In the genomic region with DNA sequence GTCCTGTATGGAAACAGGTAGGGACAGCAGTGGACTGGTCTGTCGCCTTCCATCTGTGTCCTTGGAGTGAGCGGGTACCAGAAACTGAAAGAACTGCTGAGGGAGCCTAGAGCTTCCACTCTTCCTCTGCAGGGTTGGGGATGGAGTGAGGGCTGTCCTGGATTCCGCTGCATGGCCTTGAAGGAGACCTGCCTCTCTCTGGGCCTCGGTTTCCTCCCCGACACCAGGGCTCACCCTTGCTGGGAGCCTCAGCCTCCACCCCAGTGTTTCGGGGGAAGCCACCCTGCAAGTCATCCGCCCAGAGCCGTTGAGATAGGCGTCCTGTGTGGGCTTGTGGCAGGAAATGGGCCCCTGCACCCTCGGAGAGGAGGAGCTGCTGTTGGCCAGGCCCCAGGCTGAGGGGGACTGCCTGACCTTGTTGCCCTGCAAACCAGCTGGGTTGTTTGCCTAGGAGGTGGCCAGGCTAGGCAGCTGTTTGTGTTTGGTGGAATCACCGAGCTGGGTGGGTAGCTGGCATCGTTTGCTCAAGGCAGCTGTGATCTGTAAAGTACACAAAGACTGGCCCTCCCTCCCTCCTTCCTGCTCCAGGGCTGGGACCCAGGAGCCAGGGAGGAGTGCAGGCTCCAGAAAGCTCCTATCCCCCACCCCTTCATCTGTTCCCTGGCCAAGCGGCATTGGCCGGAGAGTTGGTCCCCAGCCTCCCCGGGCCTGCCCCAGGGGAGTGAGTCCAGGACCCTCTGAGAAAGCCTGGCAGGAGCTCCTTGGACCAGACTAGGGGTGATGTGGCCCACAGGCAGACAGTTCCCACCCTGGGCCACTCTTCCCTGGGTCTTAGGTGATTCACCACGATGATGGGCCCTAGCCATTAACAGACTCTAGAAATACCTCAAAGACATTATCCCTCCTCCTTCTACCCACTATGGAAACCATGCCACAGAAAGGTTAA, we compare ENCODE assay signal across 8 cellular contexts. TPM values are rescaled to one million over a fixed set of nuclear protein-coding genes. Genes with fewer than 3 reads are reported as not detected.
DNase-seq lines count a peak whose midpoint lies in the region; ATAC-seq and TF ChIP-seq lines count a peak whose summit lies in the region.

No MANE protein-coding gene starts in this region.

- peak; percentile 7 for ATAC-seq in memory B cell (ENCODE audit: low read depth)

- H3K9me3 ChIP-seq in HEK293 (ENCODE audit: control insufficient read depth, insufficient read depth, low read depth, low read length) (no peaks in the 10 kb centered on the region), suprapubic skin (no peaks in the 10 kb centered on the region)

- H3K36me3 ChIP-seq in HEK293 (ENCODE audit: control insufficient read depth in 2 of 2, insufficient read depth in 1 of 2, low read length in 2 of 2) (no peaks in the 10 kb centered on the region), suprapubic skin (no peaks in the 10 kb centered on the region)

- H3K27me3 ChIP-seq in suprapubic skin, result peaks cover 74% of the 10 kb centered on the region

- no peak for TF ChIP-seq EP300 in suprapubic skin (IDR thresholded peaks at IDR 0.05)

- 31% methylated on average over 1 of the region's 16 CpGs for WGBS in suprapubic skin

- TF ChIP-seq POLR2A in suprapubic skin (IDR thresholded peaks at IDR 0.05), result no peak

- H3K4me1 ChIP-seq in HEK293 (ENCODE audit: control insufficient read depth, insufficient read depth, low read length) (peaks cover 2% of the 10 kb centered on the region; the same call in 1 of the 2 replicates), suprapubic skin (peaks cover 31% of the 10 kb centered on the region)

- peaks cover 52% of the 10 kb centered on the region for H3K4me1 Mint-ChIP-seq in memory B cell

- H3K27ac ChIP-seq in HEK293 (ENCODE audit: extremely low read depth, low read depth, low read length) (no peak overlapping the region), suprapubic skin (no peak overlapping the region)

- no peak for TF ChIP-seq CTCF in HEK293 (tag by site-specific recombination; IDR thresholded peaks at IDR 0.05)
- TF ChIP-seq CTCF in suprapubic skin (IDR thresholded peaks at IDR 0.05), result no peak

- peaks cover 2% of the 10 kb centered on the region for H3K36me3 Mint-ChIP-seq in memory B cell

- no peaks in the 10 kb centered on the region for H3K27me3 Mint-ChIP-seq in memory B cell

- H3K4me3 ChIP-seq in GM08714 (ENCODE audit: low read length) (peak overlapping the region; percentile 1; the same call in 1 of the 2 replicates), HEK293 (ENCODE audit: low read depth, low read length) (no peak overlapping the region), suprapubic skin (peak overlapping the region; percentile 43)

- POLR2A ChIA-PET in HEK293 (lab: Yijun Ruan, JAX), result interaction anchor here (0.9 kb wide), 1 partner anchor 124 kb away, joined by 3 read pairs; no protein-coding TSS in a partner anchor

- CTCF ChIA-PET in HEK293 (lab: Yijun Ruan, JAX), result interaction anchor here (0.6 to 3.7 kb wide), 13 partner anchors 8 to 171 kb away, joined by 3 to 64 read pairs (median 5); a partner anchor contains a TSS

- DNase-seq in RPMI8226 (peak; percentile 81), memory B cell (ENCODE audit: low spot score in 2 of 2) (peak in 1 of 2 donors; percentile 45), suprapubic skin (ENCODE audit: low spot score in 2 of 2) (no peak), mesenteric fat pad (ENCODE audit: low spot score) (no peak), D341Med (ENCODE audit: low spot score) (no peak)
- peak; percentile 75 for DNase-seq in activated gamma-delta T cell treated with anti-CD3 and anti-CD28 coated beads, Interleukin-2, amount 50 U/mL, for 16 hours (ENCODE audit: low read depth)

- no peaks in the 10 kb centered on the region for H3K9me3 Mint-ChIP-seq in memory B cell

- peak overlapping the region; percentile 86 for H3K4me3 Mint-ChIP-seq in memory B cell

- H3K27ac Mint-ChIP-seq in memory B cell, result peak overlapping the region; percentile 4

TF ChIP-seq in HEK293, 187 proteins besides CTCF, POLR2A, EP300 and RAD21:
- TF ChIP-seq EGR2 (tag by site-specific recombination; IDR thresholded peaks at IDR 0.05; ENCODE audit: low read depth) (peak; percentile 23; the same call in 1 of the 2 replicates), KLF10 (tag by site-specific recombination; IDR thresholded peaks at IDR 0.05) (no peak), ZIC2 (tag by site-specific recombination; IDR thresholded peaks at IDR 0.05) (no peak), KLF1 (tag by site-specific recombination; IDR thresholded peaks at IDR 0.05) (0 out of 2 replicates have a peak, but pooled peaks have one; percentile 31), RBAK (tag by site-specific recombination; IDR thresholded peaks at IDR 0.05) (no peak), SP7 (tag by site-specific recombination; IDR thresholded peaks at IDR 0.05) (no peak), ZFHX2 (tag by site-specific recombination; conservative IDR thresholded peaks at IDR 0.05) (peak; percentile 36; the same call in 1 of the 2 replicates)
- TF ChIP-seq, protein P1, sequence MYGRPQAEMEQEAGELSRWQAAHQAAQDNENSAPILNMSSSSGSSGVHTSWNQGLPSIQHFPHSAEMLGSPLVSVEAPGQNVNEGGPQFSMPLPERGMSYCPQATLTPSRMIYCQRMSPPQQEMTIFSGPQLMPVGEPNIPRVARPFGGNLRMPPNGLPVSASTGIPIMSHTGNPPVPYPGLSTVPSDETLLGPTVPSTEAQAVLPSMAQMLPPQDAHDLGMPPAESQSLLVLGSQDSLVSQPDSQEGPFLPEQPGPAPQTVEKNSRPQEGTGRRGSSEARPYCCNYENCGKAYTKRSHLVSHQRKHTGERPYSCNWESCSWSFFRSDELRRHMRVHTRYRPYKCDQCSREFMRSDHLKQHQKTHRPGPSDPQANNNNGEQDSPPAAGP (tag by site-specific recombination; IDR thresholded peaks at IDR 0.05), result peak; percentile 72; the same call in 1 of the 2 replicates
TF ChIP-seq in HEK293: peak in this region for 4.

RNA-seq across cellular contexts. Expression of a gene that starts 1.3 kb away (rescaled TPM):
- under 1 TPM in 2 of 4 donors, not detected in 2; 0.32 to 0.38 TPM for total RNA-seq in suprapubic skin
- total RNA-seq in mesenteric fat pad, result 1.3 TPM

RNA-seq across cellular contexts. Expression of a gene that starts 10.1 kb away (rescaled TPM):
- total RNA-seq in suprapubic skin, result 10 to 100 TPM; 21.1 to 53.8 (median 42.0) TPM
- total RNA-seq in mesenteric fat pad, result 13.9 TPM

RNA-seq across cellular contexts. Expression of a gene that starts 25.6 kb away (rescaled TPM):
- total RNA-seq in suprapubic skin (not detected), mesenteric fat pad (2.8 TPM)

RNA-seq across cellular contexts. Expression of a gene that starts 37.8 kb away (rescaled TPM):
- total RNA-seq in suprapubic skin, result 10 to 100 TPM; 21.0 to 32.7 (median 24.4) TPM
- 37.8 TPM for total RNA-seq in mesenteric fat pad

Comparison
In these comparisons a context has a peak if more than half of its experiments do, and no peak if none do; other contexts are left out.
1. DNase-seq: peak in RPMI8226 (single experiment) and activated gamma-delta T cell treated with anti-CD3 and anti-CD28 coated beads, Interleukin-2, amount 50 U/mL, for 16 hours (single experiment); none in suprapubic skin (0 of 2), mesenteric fat pad (single experiment) and D341Med (single experiment).